In the genomic region with DNA sequence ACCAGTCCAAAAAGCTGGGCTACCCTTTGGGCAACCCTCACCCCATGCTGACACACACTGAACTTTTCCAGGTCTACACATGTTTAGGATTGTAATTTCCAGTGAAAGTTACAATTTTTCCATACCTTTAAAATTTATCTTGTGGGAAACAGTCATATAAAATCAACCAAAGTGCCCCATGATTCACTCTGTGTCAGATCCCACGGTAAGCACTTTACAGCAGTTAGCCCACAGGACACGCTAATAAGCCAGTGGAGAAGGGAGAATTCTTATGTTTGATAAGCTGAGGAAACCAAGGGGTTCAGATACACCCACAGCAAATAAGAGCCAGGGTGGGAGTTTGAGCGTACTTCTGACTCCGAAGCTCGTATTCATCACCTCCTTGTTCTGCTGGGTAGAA, we compare ENCODE assay signal across 26 cellular contexts.
"Had no signal": no experiment of that assay in that cellular context is flagged by ENCODE, and none has a peak within 500 bp of the region (broad histone marks: within the 10 kb centered on the region; RNA-seq: fewer than 3 reads in every experiment).

No MANE protein-coding gene starts in this region.

- H3K4me3 ChIP-seq: esophagus muscularis mucosa, gastroesophageal sphincter, hepatocyte, left ventricle myocardium inferior, lung, psoas muscle, right lobe of liver, spleen, testis, tibial nerve, upper lobe of right lung, vagina had no signal

- H3K27me3 Mint-ChIP-seq: effector memory CD8-positive, alpha-beta T cell; stimulated activated memory B cell treated with anti-CD40 and anti-IgM and Interleukin-4, amounts not matched to agents 10 μg/mL and 1 μg/mL and 100 μg/mL, for 72 hours; stimulated activated naive CD8-positive, alpha-beta T cell treated with anti-CD3 and anti-CD28 coated beads, Interleukin-15, amount 100 ng/mL, for 72 hours had no signal

- H2AFZ ChIP-seq: hepatocyte had no signal

- H3K36me3 Mint-ChIP-seq: stimulated activated memory B cell treated with anti-CD40 and anti-IgM and Interleukin-4, amounts not matched to agents 10 μg/mL and 1 μg/mL and 100 μg/mL, for 72 hours had no signal

- H3K4me1 ChIP-seq: esophagus muscularis mucosa, gastroesophageal sphincter, left ventricle myocardium inferior, psoas muscle, spleen, testis, upper lobe of right lung, vagina had no signal

- H3K27ac ChIP-seq: epithelial cell of prostate, esophagus muscularis mucosa, gastroesophageal sphincter, hepatocyte, left ventricle myocardium inferior, psoas muscle, right lobe of liver, spleen, testis, tibial nerve, upper lobe of right lung, vagina had no signal

- H3K4me2 ChIP-seq: hepatocyte had no signal

- H3K27ac Mint-ChIP-seq: effector memory CD8-positive, alpha-beta T cell; nephron; stimulated activated memory B cell treated with anti-CD40 and anti-IgM and Interleukin-4, amounts not matched to agents 10 μg/mL and 1 μg/mL and 100 μg/mL, for 72 hours; stimulated activated naive CD8-positive, alpha-beta T cell treated with anti-CD3 and anti-CD28 coated beads, Interleukin-15, amount 100 ng/mL, for 72 hours had no signal

- H3K9me3 Mint-ChIP-seq: effector memory CD8-positive, alpha-beta T cell; stimulated activated memory B cell treated with anti-CD40 and anti-IgM and Interleukin-4, amounts not matched to agents 10 μg/mL and 1 μg/mL and 100 μg/mL, for 72 hours; stimulated activated naive CD8-positive, alpha-beta T cell treated with anti-CD3 and anti-CD28 coated beads, Interleukin-15, amount 100 ng/mL, for 72 hours had no signal

- ATAC-seq: effector memory CD8-positive, alpha-beta T cell; gastroesophageal sphincter; left cardiac atrium; psoas muscle; right lobe of liver; stimulated activated memory B cell treated with anti-CD40 and anti-IgM and Interleukin-4, amounts not matched to agents 10 μg/mL and 1 μg/mL and 100 μg/mL, for 72 hours; stimulated activated naive CD8-positive, alpha-beta T cell treated with anti-CD3 and anti-CD28 coated beads, Interleukin-15, amount 100 ng/mL, for 72 hours; upper lobe of right lung had no signal

- H3K4me3 Mint-ChIP-seq: effector memory CD8-positive, alpha-beta T cell; nephron; stimulated activated memory B cell treated with anti-CD40 and anti-IgM and Interleukin-4, amounts not matched to agents 10 μg/mL and 1 μg/mL and 100 μg/mL, for 72 hours; stimulated activated naive CD8-positive, alpha-beta T cell treated with anti-CD3 and anti-CD28 coated beads, Interleukin-15, amount 100 ng/mL, for 72 hours had no signal

- H3K4me1 Mint-ChIP-seq: stimulated activated memory B cell treated with anti-CD40 and anti-IgM and Interleukin-4, amounts not matched to agents 10 μg/mL and 1 μg/mL and 100 μg/mL, for 72 hours; stimulated activated naive CD8-positive, alpha-beta T cell treated with anti-CD3 and anti-CD28 coated beads, Interleukin-15, amount 100 ng/mL, for 72 hours had no signal

- H3K27me3 ChIP-seq: esophagus muscularis mucosa, gastroesophageal sphincter, hepatocyte, right lobe of liver, spleen, testis, tibial nerve, upper lobe of right lung, vagina had no signal

- H3K9me3 ChIP-seq: esophagus muscularis mucosa, gastroesophageal sphincter, left ventricle myocardium inferior, psoas muscle, right lobe of liver, testis, tibial nerve, upper lobe of right lung, vagina had no signal

- H3K36me3 ChIP-seq: esophagus muscularis mucosa, gastroesophageal sphincter, left ventricle myocardium inferior, right lobe of liver, spleen, tibial nerve, upper lobe of right lung, vagina had no signal

- DNase-seq: effector memory CD8-positive, alpha-beta T cell; glutamatergic neuron; kidney; left cardiac atrium; left ventricle myocardium inferior; mesenchymal stem cell; midbrain; psoas muscle; retina; right lobe of liver; spleen; stimulated activated CD4-positive, alpha-beta T cell treated with anti-CD3 and anti-CD28 coated beads, Interleukin-15, amount 100 ng/mL, for 24 hours; stimulated activated CD4-positive, alpha-beta T cell treated with anti-CD3 and anti-CD28 coated beads, Interleukin-1b, Interleukin-23, amount 100 ng/mL, for 48 hours; stimulated activated CD4-positive, alpha-beta T cell treated with anti-CD3 and anti-CD28 coated beads, Interleukin-4, amount 100 ng/mL, for 24 hours; stimulated activated naive CD8-positive, alpha-beta T cell treated with anti-CD3 and anti-CD28 coated beads, Interleukin-15, amount 100 ng/mL, for 72 hours; testis; upper lobe of right lung had no signal
